Comparison of ENCODE assay signal across 20 cellular contexts in genomic region chr12:51759695-51760094, GRCh38.
A peak's percentile ranks its signal among the peaks of the same experiment; 100 is the strongest.
DNase-seq lines count a peak whose midpoint lies in the region; ATAC-seq, FAIRE-seq and TF ChIP-seq lines count a peak whose summit lies in the region.
"Had no signal": no experiment of that assay in that cellular context is flagged by ENCODE, and none has a peak within 500 bp of the region (broad histone marks: within the 10 kb centered on the region; RNA-seq: fewer than 3 reads in every experiment).

No MANE protein-coding gene starts in this region.

- H3K9ac ChIP-seq in liver (ENCODE audit: low read depth in 1 of 2, low read length in 2 of 2) (no peak overlapping the region), HepG2 (ENCODE audit: insufficient read depth, low read depth, low read length) (no peak overlapping the region)

- no peak for ATAC-seq in HepG2
- ATAC-seq in HG02763 (IDR thresholded peaks at IDR 0.05; ENCODE audit: unreplicated experiment) = no peak
- ATAC-seq in GM19452 (IDR thresholded peaks at IDR 0.05; ENCODE audit: unreplicated experiment) = no peak
- ATAC-seq: A549, GM23338 had no signal

- TF ChIP-seq EP300 in HepG2 (IDR thresholded peaks at IDR 0.05; ENCODE audit: low read depth in 2 of 2, low read length in 2 of 2) (no peak), HepG2 (CRISPR knock-in tag; IDR thresholded peaks at IDR 0.05; ENCODE audit: borderline replicate concordance) (no peak)

- in situ Hi-C loops in HepG2 (cut with HindIII; ENCODE audit: extremely low pct_ligation_motif_present, low pct_unique_long_range_greater_than_20kb) = no loop called here

- POLR2A ChIA-PET in HepG2 (lab: Yijun Ruan, JAX) = no interaction called here

- H3K4me1 ChIP-seq in liver (ENCODE audit: control insufficient read depth in 4 of 4, insufficient read depth in 4 of 4, low read length in 3 of 4) = peaks cover 0 to 16% (median 7%) of the 10 kb centered on the region in 4 donors
- H3K4me1 ChIP-seq in HepG2 (ENCODE audit: insufficient read depth, low read length) = no peaks in the 10 kb centered on the region
- H3K4me1 ChIP-seq: A549, Caco-2 had no signal

- H3K9me3 Mint-ChIP-seq in nephron progenitor cell = no peaks in the 10 kb centered on the region
- H3K9me3 Mint-ChIP-seq: CD4-positive, alpha-beta T cell; GM23338 had no signal

- intact Hi-C loops in HepG2 (cut with micrococcal nuclease; ENCODE audit: unreplicated experiment) = no loop called here

- H3K4me2 ChIP-seq in HepG2 (ENCODE audit: low read depth, low read length) = no peak overlapping the region
- H3K4me2 ChIP-seq: A549, GM23338 had no signal

- H3K4me3 ChIP-seq in liver (ENCODE audit: low read depth in 1 of 3, low read length in 3 of 3) (no peak overlapping the region), HepG2 (replicated peaks in 1 of 3; ENCODE audit: insufficient read depth in 1 of 3, low read depth in 2 of 3, low read length in 3 of 3) (no peak overlapping the region), fibroblast of mammary gland (ENCODE audit: control insufficient read depth, low read depth, low read length) (no peak overlapping the region)
- H3K4me3 ChIP-seq: A549, GM23338 had no signal

- H3K9me3 ChIP-seq in liver (ENCODE audit: control insufficient read depth in 4 of 4, low read length in 3 of 4) = no peaks in the 10 kb centered on the region
- no peaks in the 10 kb centered on the region for H3K9me3 ChIP-seq in HepG2 (ENCODE audit: low read length)
- H3K9me3 ChIP-seq: A549, Caco-2 had no signal

- no peaks in the 10 kb centered on the region for H4K20me1 ChIP-seq in HepG2 (ENCODE audit: insufficient read depth, low read length)

- no peak overlapping the region for H2AFZ ChIP-seq in HepG2 (ENCODE audit: low read length)
- H2AFZ ChIP-seq: GM23338 had no signal

- H3K27me3 Mint-ChIP-seq in nephron progenitor cell (ENCODE audit: low read depth, poor library complexity) = no peaks in the 10 kb centered on the region
- H3K27me3 Mint-ChIP-seq: CD4-positive, alpha-beta T cell had no signal

- peak overlapping the region; percentile 78 for H3K27ac Mint-ChIP-seq in nephron progenitor cell
- H3K27ac Mint-ChIP-seq: B cell; CD4-positive, alpha-beta T cell; GM23338 had no signal

- H3K4me3 Mint-ChIP-seq in nephron progenitor cell = no peak overlapping the region
- H3K4me3 Mint-ChIP-seq: B cell; CD4-positive, alpha-beta T cell; GM23338 had no signal

- H3K27me3 ChIP-seq in liver (ENCODE audit: control insufficient read depth in 4 of 4, insufficient read depth in 4 of 4, low read length in 3 of 4) (no peaks in the 10 kb centered on the region), HepG2 (ENCODE audit: control insufficient read depth in 1 of 2, insufficient read depth in 2 of 2, low read length in 2 of 2) (no peaks in the 10 kb centered on the region)

- no peaks in the 10 kb centered on the region for H3K36me3 Mint-ChIP-seq in nephron progenitor cell (ENCODE audit: low read depth)

- peak in 1 of 2 donors; percentile 18 for TF ChIP-seq RAD21 in liver (IDR thresholded peaks at IDR 0.05)
- TF ChIP-seq RAD21 in HepG2 (CRISPR knock-in tag; IDR thresholded peaks at IDR 0.05) = no peak

- H3K36me3 ChIP-seq in liver (ENCODE audit: control insufficient read depth in 4 of 4, insufficient read depth in 3 of 4, low read depth in 1 of 4, low read length in 3 of 4) = no peaks in the 10 kb centered on the region
- H3K36me3 ChIP-seq in HepG2 (replicated peaks in 1 of 2; ENCODE audit: control insufficient read depth in 1 of 2, insufficient read depth in 2 of 2, low read length in 2 of 2) = no peaks in the 10 kb centered on the region

- DNase-seq in HepG2 (ENCODE audit: low spot score) = no peak
- peak; percentile 6 for DNase-seq in fibroblast of mammary gland (ENCODE audit: low read depth)
- no peak for DNase-seq in nephron progenitor cell
- DNase-seq in Ammon's horn (ENCODE audit: low spot score) = no peak
- DNase-seq: Caco-2; CD4-positive, alpha-beta T cell; DMS79; GDM1 had no signal

- BruUV-seq in HepG2 (replicated peaks; lab: Mats Ljungman, UMichigan) = no TSS peak

- CTCF ChIA-PET in HepG2 (lab: Yijun Ruan, JAX; ENCODE audit: low intra/inter-chr PET ratio, low total read pairs) = no interaction called here

- no peak for TF ChIP-seq CTCF in liver (IDR thresholded peaks at IDR 0.05; ENCODE audit: low read depth, low read length, missing input control)
- TF ChIP-seq CTCF in HepG2 (CRISPR knock-in tag; IDR thresholded peaks at IDR 0.05) = no peak
- TF ChIP-seq CTCF in fibroblast of mammary gland (conservative IDR thresholded peaks at IDR 0.05; ENCODE audit: control insufficient read depth, insufficient read depth, low read depth, low read length) = no peak
- no peak for TF ChIP-seq CTCF in nephron progenitor cell (IDR thresholded peaks at IDR 0.05)

- H3K4me1 Mint-ChIP-seq in nephron progenitor cell = no peaks in the 10 kb centered on the region
- H3K4me1 Mint-ChIP-seq: B cell, GM23338 had no signal

- no peak for TF ChIP-seq POLR2A in HepG2 (IDR thresholded peaks at IDR 0.05; ENCODE audit: insufficient read depth in 1 of 2, low read depth in 2 of 2, low read length in 2 of 2)

- H3K79me2 ChIP-seq in HepG2 (ENCODE audit: insufficient read depth, low read length) = no peaks in the 10 kb centered on the region

- H3K27ac ChIP-seq in liver (ENCODE audit: low read depth in 1 of 2, low read length in 2 of 2) (peak overlapping the region in 1 of 2 donors; percentile 29), HepG2 (ENCODE audit: extremely low read length, insufficient read depth, low read length) (no peak overlapping the region)
- H3K27ac ChIP-seq: 22Rv1, A549, C4-2B had no signal

- FAIRE-seq in HepG2 (lab: Jason Lieb, UNC) = no peak
- FAIRE-seq: A549, D721Med, GM12892, GM18507, H54 had no signal

TF ChIP-seq in liver, 16 proteins besides CTCF, POLR2A, EP300 and RAD21 (continues in another document):
- TF ChIP-seq ATF3 (IDR thresholded peaks at IDR 0.05) = no peak
- TF ChIP-seq HNF4G (IDR thresholded peaks at IDR 0.05) = no peak
- TF ChIP-seq YY1 (IDR thresholded peaks at IDR 0.05) = peak; percentile 81
- peak; percentile 52 for TF ChIP-seq ZBTB33 (IDR thresholded peaks at IDR 0.05)
- no peak for TF ChIP-seq FOXA2 (IDR thresholded peaks at IDR 0.05)
- TF ChIP-seq MAX (IDR thresholded peaks at IDR 0.05) = peak; percentile 43
- TF ChIP-seq RXRA (IDR thresholded peaks at IDR 0.05) = peak; percentile 83 to 90
- peak; percentile 76 for TF ChIP-seq SP1 (IDR thresholded peaks at IDR 0.05)
- no peak for TF ChIP-seq EGR1 (IDR thresholded peaks at IDR 0.05; ENCODE audit: low read depth in 2 of 2)
- peak; percentile 78 to 86 for TF ChIP-seq HNF4A (conservative IDR thresholded peaks at IDR 0.05)

TF ChIP-seq in HepG2, 621 proteins besides CTCF, POLR2A, EP300 and RAD21 (continues in another document):
- TF ChIP-seq SALL1 (CRISPR knock-in tag; IDR thresholded peaks at IDR 0.05) (no peak), ZNF629 (CRISPR knock-in tag; conservative IDR thresholded peaks at IDR 0.05) (no peak), ZBTB4 (CRISPR knock-in tag; IDR thresholded peaks at IDR 0.05; ENCODE audit: borderline replicate concordance) (no peak), LRRFIP1 (CRISPR knock-in tag; conservative IDR thresholded peaks at IDR 0.05) (no peak), ZNF570 (CRISPR knock-in tag; IDR thresholded peaks at IDR 0.05; ENCODE audit: borderline replicate concordance) (no peak), JUNB (CRISPR knock-in tag; IDR thresholded peaks at IDR 0.05; ENCODE audit: borderline replicate concordance) (no peak), ZNF703 (CRISPR knock-in tag; IDR thresholded peaks at IDR 0.05; ENCODE audit: borderline replicate concordance) (no peak), SIN3B (IDR thresholded peaks at IDR 0.05; ENCODE audit: low read length) (no peak), SOX6 (IDR thresholded peaks at IDR 0.05) (no peak), SOX6 (CRISPR knock-in tag; IDR thresholded peaks at IDR 0.05) (no peak), ZNF205 (CRISPR knock-in tag; IDR thresholded peaks at IDR 0.05) (no peak)
